Comparison of ENCODE assay signal across 8 cellular contexts in genomic region chr22:43015677-43016042, GRCh38. TPM values are rescaled to one million over a fixed set of nuclear protein-coding genes. Genes with fewer than 3 reads are reported as not detected.
DNase-seq lines count a peak whose midpoint lies in the region; ATAC-seq, FAIRE-seq and TF ChIP-seq lines count a peak whose summit lies in the region.

No MANE protein-coding gene starts in this region.

- H3K36me3 ChIP-seq in keratinocyte (ENCODE audit: control insufficient read depth in 2 of 2, extremely low read depth in 1 of 2, insufficient read depth in 2 of 2, low read length in 2 of 2), result no peaks in the 10 kb centered on the region
- no peaks in the 10 kb centered on the region for H3K36me3 ChIP-seq in subcutaneous abdominal adipose tissue (ENCODE audit: control insufficient read depth in 5 of 5, insufficient read depth in 5 of 5, low read length in 5 of 5)

- ATAC-seq in activated naive CD4-positive, alpha-beta T cell treated with anti-CD3 and anti-CD28 coated beads, Interleukin-2, amount 50 U/mL, for 72 hours, result no peak
- ATAC-seq in GM18502 (IDR thresholded peaks at IDR 0.05; ENCODE audit: poor library complexity, unreplicated experiment) (no peak), HG02870 (IDR thresholded peaks at IDR 0.05; ENCODE audit: unreplicated experiment) (no peak), GM19467 (IDR thresholded peaks at IDR 0.05; ENCODE audit: unreplicated experiment) (no peak)

- H3K4me1 Mint-ChIP-seq in T-helper 2 cell treated with Interferon-gamma antibody and Interleukin-4, amounts not matched to agents 5 μg/mL and 100 μg/mL, for 36 hours (ENCODE audit: low read depth), result peaks cover 22% of the 10 kb centered on the region

- H3K27ac ChIP-seq in keratinocyte (ENCODE audit: control insufficient read depth, insufficient read depth, low read length), result peak overlapping the region; percentile 66
- H3K27ac ChIP-seq in subcutaneous abdominal adipose tissue (ENCODE audit: low read depth, low read length), result peak overlapping the region; percentile 37

- H3K9me3 ChIP-seq in keratinocyte (ENCODE audit: control insufficient read depth, low read depth, low read length) (no peaks in the 10 kb centered on the region), subcutaneous abdominal adipose tissue (ENCODE audit: control insufficient read depth in 5 of 5, low read length in 5 of 5) (no peaks in the 10 kb centered on the region)

- FAIRE-seq in keratinocyte (lab: Jason Lieb, UNC), result peak; percentile 36

- DNase-seq in T-helper 2 cell treated with Interferon-gamma antibody and Interleukin-4, amounts not matched to agents 5 μg/mL and 100 μg/mL, for 36 hours (ENCODE audit: low spot score), result no peak
- DNase-seq in T-helper 2 cell (no peak), keratinocyte (ENCODE audit: low read depth, low spot score) (no peak)
- no peak for DNase-seq in activated naive CD4-positive, alpha-beta T cell treated with anti-CD3 and anti-CD28 coated beads, Interleukin-2, amount 50 U/mL, for 72 hours (ENCODE audit: low spot score in 2 of 2)

- peaks cover 40% of the 10 kb centered on the region for H3K79me2 ChIP-seq in keratinocyte (ENCODE audit: control insufficient read depth, insufficient read depth, low read length)

- peaks cover 6% of the 10 kb centered on the region for H4K20me1 ChIP-seq in keratinocyte (ENCODE audit: control insufficient read depth, extremely low read depth, insufficient read depth, low read length)

- H3K27me3 Mint-ChIP-seq in T-helper 2 cell treated with Interferon-gamma antibody and Interleukin-4, amounts not matched to agents 5 μg/mL and 100 μg/mL, for 36 hours (ENCODE audit: low read depth), result peaks cover 3% of the 10 kb centered on the region

- H3K27me3 ChIP-seq in keratinocyte (ENCODE audit: control insufficient read depth, extremely low read depth, insufficient read depth, low read length) (no peaks in the 10 kb centered on the region), subcutaneous abdominal adipose tissue (ENCODE audit: control insufficient read depth in 5 of 5, insufficient read depth in 4 of 5, low read length in 5 of 5) (no peaks in the 10 kb centered on the region)

- H3K9ac ChIP-seq in keratinocyte (ENCODE audit: control insufficient read depth, extremely low read depth, insufficient read depth, low read length), result peak overlapping the region; percentile 83
- H3K9ac ChIP-seq in subcutaneous abdominal adipose tissue (ENCODE audit: low read length in 5 of 5), result peak overlapping the region in 3 of 5 donors; percentile 60 to 83 (median 71)

- peak overlapping the region; percentile 87 for H3K27ac Mint-ChIP-seq in T-helper 2 cell treated with Interferon-gamma antibody and Interleukin-4, amounts not matched to agents 5 μg/mL and 100 μg/mL, for 36 hours
- peak overlapping the region; percentile 86 to 91 for H3K27ac Mint-ChIP-seq in activated naive CD4-positive, alpha-beta T cell treated with anti-CD3 and anti-CD28 coated beads, Interleukin-2, amount 50 U/mL, for 72 hours

- H3K4me3 Mint-ChIP-seq in T-helper 2 cell treated with Interferon-gamma antibody and Interleukin-4, amounts not matched to agents 5 μg/mL and 100 μg/mL, for 36 hours, result peak overlapping the region; percentile 90

- H3K9me1 ChIP-seq in keratinocyte (ENCODE audit: control insufficient read depth, extremely low read depth, insufficient read depth, low read length), result no peaks in the 10 kb centered on the region

- no peak for TF ChIP-seq CTCF in keratinocyte (optimal IDR thresholded peaks at IDR 0.05 in 1 of 3, IDR thresholded peaks at IDR 0.05 in 1 of 3, conservative IDR thresholded peaks at IDR 0.05 in 1 of 3; ENCODE audit: extremely low read depth in 1 of 3, insufficient read depth in 2 of 3, low read length in 3 of 3)

- H3K9me3 Mint-ChIP-seq in T-helper 2 cell treated with Interferon-gamma antibody and Interleukin-4, amounts not matched to agents 5 μg/mL and 100 μg/mL, for 36 hours, result no peaks in the 10 kb centered on the region
- no peaks in the 10 kb centered on the region for H3K9me3 Mint-ChIP-seq in activated naive CD4-positive, alpha-beta T cell treated with anti-CD3 and anti-CD28 coated beads, Interleukin-2, amount 50 U/mL, for 72 hours

- peak overlapping the region; percentile 79 for H2AFZ ChIP-seq in keratinocyte (ENCODE audit: control insufficient read depth, low read length)

- peak overlapping the region; percentile 82 to 84 (median 83) for H3K4me3 ChIP-seq in keratinocyte (ENCODE audit: control insufficient read depth in 2 of 3, extremely low read depth in 1 of 3, insufficient read depth in 2 of 3, low read depth in 1 of 3, low read length in 3 of 3)
- H3K4me3 ChIP-seq in subcutaneous abdominal adipose tissue (ENCODE audit: low read depth in 1 of 5, low read length in 5 of 5), result peak overlapping the region; percentile 78 to 92 (median 80)

- H3K36me3 Mint-ChIP-seq in T-helper 2 cell treated with Interferon-gamma antibody and Interleukin-4, amounts not matched to agents 5 μg/mL and 100 μg/mL, for 36 hours (ENCODE audit: low read depth), result no peaks in the 10 kb centered on the region
- peaks cover 0 to 6% of the 10 kb centered on the region in 2 donors for H3K36me3 Mint-ChIP-seq in activated naive CD4-positive, alpha-beta T cell treated with anti-CD3 and anti-CD28 coated beads, Interleukin-2, amount 50 U/mL, for 72 hours

- H3K4me1 ChIP-seq in keratinocyte (ENCODE audit: control insufficient read depth, extremely low read depth, insufficient read depth, low read length), result peaks cover 35% of the 10 kb centered on the region
- peaks cover 4 to 28% (median 19%) of the 10 kb centered on the region in 5 donors for H3K4me1 ChIP-seq in subcutaneous abdominal adipose tissue (ENCODE audit: control insufficient read depth in 5 of 5, insufficient read depth in 5 of 5, low read length in 5 of 5)

- dilution Hi-C loops in keratinocyte (cut with MboI; ENCODE audit: extremely low pct_ligation_motif_present, low sequenced_read_pairs), result no loop called here

- peak overlapping the region; percentile 97 for H3K4me2 ChIP-seq in keratinocyte (ENCODE audit: control insufficient read depth, extremely low read depth, insufficient read depth, low read depth, low read length)

RNA-seq across cellular contexts. Expression of gene PACSIN2, which starts 0.7 kb away (rescaled TPM):
- 10 to 100 TPM; 25.6 to 28.2 TPM for total RNA-seq in activated naive CD4-positive, alpha-beta T cell treated with anti-CD3 and anti-CD28 coated beads, Interleukin-2, amount 50 U/mL, for 72 hours
- 50.7 to 57.2 TPM (median 55.5 TPM) in 3 replicates for polyA plus RNA-seq in keratinocyte
- 69.6 TPM for polyA plus RNA-seq in keratinocyte (2011; ENCODE audit: low read depth)
- polyA plus RNA-seq in keratinocyte (2011; cell fraction: cytosol; rRNA removed), result 41.3 and 48.2 TPM in 2 replicates
- 72.4 and 73.4 TPM in 2 replicates for polyA plus RNA-seq in keratinocyte (2011; cell fraction: nucleus; rRNA removed)
- 25.5 and 45.1 TPM in 2 replicates for polyA plus RNA-seq in keratinocyte (2012; ENCODE audit: low replicate concordance)
- 29.4 to 42.1 TPM (median 36.9 TPM) in 3 replicates for polyA minus RNA-seq in keratinocyte
- polyA minus RNA-seq in keratinocyte (2011; cell fraction: cytosol; rRNA and poly(A)+ RNA removed), result 27.2 TPM
- 27.2 and 40.8 TPM in 2 replicates for polyA minus RNA-seq in keratinocyte (2011; cell fraction: nucleus; rRNA and poly(A)+ RNA removed)
